Comparison of ENCODE assay signal across 1 cellular context in the genomic region with DNA sequence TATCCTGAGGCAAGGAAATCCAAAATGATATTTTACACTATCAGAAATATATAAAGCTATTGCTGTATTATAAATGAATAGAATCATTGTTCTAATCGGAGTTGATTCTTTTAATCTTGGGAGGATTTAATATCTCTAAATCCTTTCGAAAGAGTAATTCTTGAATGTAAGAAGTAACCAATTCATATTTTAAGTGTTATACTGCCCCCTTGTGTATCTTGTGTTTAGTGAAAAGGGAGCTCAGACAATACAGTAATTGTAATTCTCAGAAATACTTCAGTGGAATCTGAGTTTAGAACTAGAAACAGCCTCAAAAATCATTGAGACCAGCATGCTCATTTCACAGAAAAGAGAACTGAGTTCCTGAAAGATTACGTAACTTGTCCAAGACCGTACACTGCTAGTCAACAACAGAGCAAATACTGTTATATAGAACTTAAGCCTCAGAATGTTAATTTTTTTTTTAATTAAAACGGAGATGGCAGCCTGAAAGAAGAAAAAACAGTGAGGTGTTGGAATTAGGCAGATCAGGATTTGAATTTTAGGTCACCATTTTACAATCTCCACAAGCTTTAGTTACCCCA.
TF ChIP-seq lines count a peak whose summit lies in the region.

No MANE protein-coding gene starts in this region.

TF ChIP-seq in GM23338, 12 proteins besides CTCF, POLR2A, EP300 and RAD21 (continued from another document):
- TF ChIP-seq, protein P1, sequence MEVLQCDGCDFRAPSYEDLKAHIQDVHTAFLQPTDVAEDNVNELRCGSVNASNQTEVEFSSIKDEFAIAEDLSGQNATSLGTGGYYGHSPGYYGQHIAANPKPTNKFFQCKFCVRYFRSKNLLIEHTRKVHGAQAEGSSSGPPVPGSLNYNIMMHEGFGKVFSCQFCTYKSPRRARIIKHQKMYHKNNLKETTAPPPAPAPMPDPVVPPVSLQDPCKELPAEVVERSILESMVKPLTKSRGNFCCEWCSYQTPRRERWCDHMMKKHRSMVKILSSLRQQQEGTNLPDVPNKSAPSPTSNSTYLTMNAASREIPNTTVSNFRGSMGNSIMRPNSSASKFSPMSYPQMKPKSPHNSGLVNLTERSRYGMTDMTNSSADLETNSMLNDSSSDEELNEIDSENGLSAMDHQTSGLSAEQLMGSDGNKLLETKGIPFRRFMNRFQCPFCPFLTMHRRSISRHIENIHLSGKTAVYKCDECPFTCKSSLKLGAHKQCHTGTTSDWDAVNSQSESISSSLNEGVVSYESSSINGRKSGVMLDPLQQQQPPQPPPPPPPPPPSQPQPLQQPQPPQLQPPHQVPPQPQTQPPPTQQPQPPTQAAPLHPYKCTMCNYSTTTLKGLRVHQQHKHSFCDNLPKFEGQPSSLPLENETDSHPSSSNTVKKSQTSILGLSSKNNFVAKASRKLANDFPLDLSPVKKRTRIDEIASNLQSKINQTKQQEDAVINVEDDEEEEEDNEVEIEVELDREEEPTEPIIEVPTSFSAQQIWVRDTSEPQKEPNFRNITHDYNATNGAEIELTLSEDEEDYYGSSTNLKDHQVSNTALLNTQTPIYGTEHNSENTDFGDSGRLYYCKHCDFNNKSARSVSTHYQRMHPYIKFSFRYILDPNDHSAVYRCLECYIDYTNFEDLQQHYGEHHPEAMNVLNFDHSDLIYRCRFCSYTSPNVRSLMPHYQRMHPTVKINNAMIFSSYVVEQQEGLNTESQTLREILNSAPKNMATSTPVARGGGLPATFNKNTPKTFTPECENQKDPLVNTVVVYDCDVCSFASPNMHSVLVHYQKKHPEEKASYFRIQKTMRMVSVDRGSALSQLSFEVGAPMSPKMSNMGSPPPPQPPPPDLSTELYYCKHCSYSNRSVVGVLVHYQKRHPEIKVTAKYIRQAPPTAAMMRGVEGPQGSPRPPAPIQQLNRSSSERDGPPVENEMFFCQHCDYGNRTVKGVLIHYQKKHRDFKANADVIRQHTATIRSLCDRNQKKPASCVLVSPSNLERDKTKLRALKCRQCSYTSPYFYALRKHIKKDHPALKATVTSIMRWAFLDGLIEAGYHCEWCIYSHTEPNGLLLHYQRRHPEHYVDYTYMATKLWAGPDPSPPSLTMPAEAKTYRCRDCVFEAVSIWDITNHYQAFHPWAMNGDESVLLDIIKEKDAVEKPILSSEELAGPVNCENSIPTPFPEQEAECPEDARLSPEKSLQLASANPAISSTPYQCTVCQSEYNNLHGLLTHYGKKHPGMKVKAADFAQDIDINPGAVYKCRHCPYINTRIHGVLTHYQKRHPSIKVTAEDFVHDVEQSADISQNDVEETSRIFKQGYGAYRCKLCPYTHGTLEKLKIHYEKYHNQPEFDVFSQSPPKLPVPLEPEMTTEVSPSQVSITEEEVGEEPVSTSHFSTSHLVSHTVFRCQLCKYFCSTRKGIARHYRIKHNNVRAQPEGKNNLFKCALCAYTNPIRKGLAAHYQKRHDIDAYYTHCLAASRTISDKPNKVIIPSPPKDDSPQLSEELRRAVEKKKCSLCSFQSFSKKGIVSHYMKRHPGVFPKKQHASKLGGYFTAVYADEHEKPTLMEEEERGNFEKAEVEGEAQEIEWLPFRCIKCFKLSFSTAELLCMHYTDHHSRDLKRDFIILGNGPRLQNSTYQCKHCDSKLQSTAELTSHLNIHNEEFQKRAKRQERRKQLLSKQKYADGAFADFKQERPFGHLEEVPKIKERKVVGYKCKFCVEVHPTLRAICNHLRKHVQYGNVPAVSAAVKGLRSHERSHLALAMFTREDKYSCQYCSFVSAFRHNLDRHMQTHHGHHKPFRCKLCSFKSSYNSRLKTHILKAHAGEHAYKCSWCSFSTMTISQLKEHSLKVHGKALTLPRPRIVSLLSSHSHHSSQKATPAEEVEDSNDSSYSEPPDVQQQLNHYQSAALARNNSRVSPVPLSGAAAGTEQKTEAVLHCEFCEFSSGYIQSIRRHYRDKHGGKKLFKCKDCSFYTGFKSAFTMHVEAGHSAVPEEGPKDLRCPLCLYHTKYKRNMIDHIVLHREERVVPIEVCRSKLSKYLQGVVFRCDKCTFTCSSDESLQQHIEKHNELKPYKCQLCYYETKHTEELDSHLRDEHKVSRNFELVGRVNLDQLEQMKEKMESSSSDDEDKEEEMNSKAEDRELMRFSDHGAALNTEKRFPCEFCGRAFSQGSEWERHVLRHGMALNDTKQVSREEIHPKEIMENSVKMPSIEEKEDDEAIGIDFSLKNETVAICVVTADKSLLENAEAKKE (CRISPR knock-in tag; IDR thresholded peaks at IDR 0.05), result no peak
- TF ChIP-seq NANOG (IDR thresholded peaks at IDR 0.05; ENCODE audit: borderline replicate concordance) (no peak), CREB1 (CRISPR knock-in tag; IDR thresholded peaks at IDR 0.05; ENCODE audit: low read depth) (no peak), STAT1 (IDR thresholded peaks at IDR 0.05; ENCODE audit: unreplicated experiment) (no peak), POLR2AphosphoS5 (IDR thresholded peaks at IDR 0.05; ENCODE audit: low read depth) (no peak)
- TF ChIP-seq, protein P2, sequence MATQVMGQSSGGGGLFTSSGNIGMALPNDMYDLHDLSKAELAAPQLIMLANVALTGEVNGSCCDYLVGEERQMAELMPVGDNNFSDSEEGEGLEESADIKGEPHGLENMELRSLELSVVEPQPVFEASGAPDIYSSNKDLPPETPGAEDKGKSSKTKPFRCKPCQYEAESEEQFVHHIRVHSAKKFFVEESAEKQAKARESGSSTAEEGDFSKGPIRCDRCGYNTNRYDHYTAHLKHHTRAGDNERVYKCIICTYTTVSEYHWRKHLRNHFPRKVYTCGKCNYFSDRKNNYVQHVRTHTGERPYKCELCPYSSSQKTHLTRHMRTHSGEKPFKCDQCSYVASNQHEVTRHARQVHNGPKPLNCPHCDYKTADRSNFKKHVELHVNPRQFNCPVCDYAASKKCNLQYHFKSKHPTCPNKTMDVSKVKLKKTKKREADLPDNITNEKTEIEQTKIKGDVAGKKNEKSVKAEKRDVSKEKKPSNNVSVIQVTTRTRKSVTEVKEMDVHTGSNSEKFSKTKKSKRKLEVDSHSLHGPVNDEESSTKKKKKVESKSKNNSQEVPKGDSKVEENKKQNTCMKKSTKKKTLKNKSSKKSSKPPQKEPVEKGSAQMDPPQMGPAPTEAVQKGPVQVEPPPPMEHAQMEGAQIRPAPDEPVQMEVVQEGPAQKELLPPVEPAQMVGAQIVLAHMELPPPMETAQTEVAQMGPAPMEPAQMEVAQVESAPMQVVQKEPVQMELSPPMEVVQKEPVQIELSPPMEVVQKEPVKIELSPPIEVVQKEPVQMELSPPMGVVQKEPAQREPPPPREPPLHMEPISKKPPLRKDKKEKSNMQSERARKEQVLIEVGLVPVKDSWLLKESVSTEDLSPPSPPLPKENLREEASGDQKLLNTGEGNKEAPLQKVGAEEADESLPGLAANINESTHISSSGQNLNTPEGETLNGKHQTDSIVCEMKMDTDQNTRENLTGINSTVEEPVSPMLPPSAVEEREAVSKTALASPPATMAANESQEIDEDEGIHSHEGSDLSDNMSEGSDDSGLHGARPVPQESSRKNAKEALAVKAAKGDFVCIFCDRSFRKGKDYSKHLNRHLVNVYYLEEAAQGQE (IDR thresholded peaks at IDR 0.05; ENCODE audit: unreplicated experiment), result no peak
- TF ChIP-seq, protein P3, sequence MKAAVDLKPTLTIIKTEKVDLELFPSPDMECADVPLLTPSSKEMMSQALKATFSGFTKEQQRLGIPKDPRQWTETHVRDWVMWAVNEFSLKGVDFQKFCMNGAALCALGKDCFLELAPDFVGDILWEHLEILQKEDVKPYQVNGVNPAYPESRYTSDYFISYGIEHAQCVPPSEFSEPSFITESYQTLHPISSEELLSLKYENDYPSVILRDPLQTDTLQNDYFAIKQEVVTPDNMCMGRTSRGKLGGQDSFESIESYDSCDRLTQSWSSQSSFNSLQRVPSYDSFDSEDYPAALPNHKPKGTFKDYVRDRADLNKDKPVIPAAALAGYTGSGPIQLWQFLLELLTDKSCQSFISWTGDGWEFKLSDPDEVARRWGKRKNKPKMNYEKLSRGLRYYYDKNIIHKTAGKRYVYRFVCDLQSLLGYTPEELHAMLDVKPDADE (IDR thresholded peaks at IDR 0.05), result no peak
TF ChIP-seq in GM23338: peak in this region for 0.
